Comparison of ENCODE assay signal across 15 cellular contexts in genomic region chr2:66331176-66331575, GRCh38.
A peak's percentile ranks its signal among the peaks of the same experiment; 100 is the strongest.
DNase-seq lines count a peak whose midpoint lies in the region; TF ChIP-seq lines count a peak whose summit lies in the region.
"Had no signal": no experiment of that assay in that cellular context is flagged by ENCODE, and none has a peak within 500 bp of the region (broad histone marks: within the 10 kb centered on the region; RNA-seq: fewer than 3 reads in every experiment).

No MANE protein-coding gene starts in this region.

- no peak for TF ChIP-seq EP300 in suprapubic skin (IDR thresholded peaks at IDR 0.05)

- H2AFZ ChIP-seq in neural progenitor cell (replicated peaks), result no peak overlapping the region

- TF ChIP-seq CTCF in neural progenitor cell (IDR thresholded peaks at IDR 0.05) (no peak), GM10266 (IDR thresholded peaks at IDR 0.05; ENCODE audit: control insufficient read depth, insufficient read depth, low read depth, missing control alignments) (no peak), suprapubic skin (IDR thresholded peaks at IDR 0.05) (no peak)

- DNase-seq in RPMI8226, result peak; percentile 36
- no peak for DNase-seq in neural progenitor cell (ENCODE audit: low spot score)
- DNase-seq in GM10266 (ENCODE audit: extremely low spot score), result no peak
- DNase-seq in putamen (ENCODE audit: low spot score), result no peak
- no peak for DNase-seq in suprapubic skin (ENCODE audit: low spot score in 2 of 2)
- DNase-seq: Caco-2; CD4-positive, CD25-positive, alpha-beta regulatory T cell; CD8-positive, alpha-beta T cell; DMS153; EL; GDM1; H7; HCEC 1CT had no signal

- H3K4me1 ChIP-seq in neural progenitor cell, result peaks cover 22% of the 10 kb centered on the region
- H3K4me1 ChIP-seq in suprapubic skin, result peaks cover 9% of the 10 kb centered on the region
- H3K4me1 ChIP-seq: Caco-2 had no signal

- H4K20me1 ChIP-seq in neural progenitor cell (ENCODE audit: low read depth), result no peaks in the 10 kb centered on the region

- H3K9me3 ChIP-seq in KOPT-K1 (ENCODE audit: insufficient read depth, low read length, poor library complexity, severe bottlenecking) (peaks cover 7% of the 10 kb centered on the region), neural progenitor cell (ENCODE audit: low read depth) (no peaks in the 10 kb centered on the region), suprapubic skin (no peaks in the 10 kb centered on the region)
- H3K9me3 ChIP-seq: Caco-2 had no signal

- no peak overlapping the region for H3K9ac ChIP-seq in neural progenitor cell

- no peaks in the 10 kb centered on the region for H3F3A ChIP-seq in neural progenitor cell (ENCODE audit: low read depth)

- WGBS in suprapubic skin, result 85% methylated on average over 5 of the region's 5 CpGs

- H3K27me3 Mint-ChIP-seq in neural progenitor cell (ENCODE audit: insufficient read depth, low read depth), result no peaks in the 10 kb centered on the region
- H3K27me3 Mint-ChIP-seq: CD4-positive, CD25-positive, alpha-beta regulatory T cell had no signal

- no peaks in the 10 kb centered on the region for H3K9me3 Mint-ChIP-seq in neural progenitor cell
- H3K9me3 Mint-ChIP-seq: CD8-positive, alpha-beta T cell had no signal

- TF ChIP-seq POLR2A in suprapubic skin (IDR thresholded peaks at IDR 0.05), result no peak

- no peaks in the 10 kb centered on the region for H3K27me3 ChIP-seq in neural progenitor cell
- no peaks in the 10 kb centered on the region for H3K27me3 ChIP-seq in suprapubic skin

- no peak overlapping the region for H3K4me2 ChIP-seq in neural progenitor cell

- H3K79me2 ChIP-seq in neural progenitor cell (ENCODE audit: low read depth), result no peaks in the 10 kb centered on the region

- H3K27ac ChIP-seq in KOPT-K1 (ENCODE audit: low read depth, low read length, poor library complexity, severe bottlenecking) (peak overlapping the region; percentile 53), neural progenitor cell (no peak overlapping the region), suprapubic skin (no peak overlapping the region)
- H3K27ac ChIP-seq: C4-2B had no signal

- peak overlapping the region; percentile 28 for H3K27ac Mint-ChIP-seq in neural progenitor cell
- H3K27ac Mint-ChIP-seq: CD8-positive, alpha-beta T cell had no signal

- H3K4me3 ChIP-seq in neural progenitor cell, result no peak overlapping the region
- H3K4me3 ChIP-seq in suprapubic skin, result no peak overlapping the region

- peaks cover 25% of the 10 kb centered on the region for H3K4me1 Mint-ChIP-seq in neural progenitor cell
- H3K4me1 Mint-ChIP-seq: CD4-positive, CD25-positive, alpha-beta regulatory T cell had no signal

- H3K4me3 Mint-ChIP-seq in neural progenitor cell, result no peak overlapping the region
- H3K4me3 Mint-ChIP-seq: CD4-positive, CD25-positive, alpha-beta regulatory T cell; CD8-positive, alpha-beta T cell had no signal

- no peaks in the 10 kb centered on the region for H3K36me3 ChIP-seq in KOPT-K1 (ENCODE audit: insufficient read depth, low read length)
- H3K36me3 ChIP-seq in neural progenitor cell, result no peaks in the 10 kb centered on the region
- no peaks in the 10 kb centered on the region for H3K36me3 ChIP-seq in suprapubic skin

- H3K36me3 Mint-ChIP-seq in neural progenitor cell, result no peaks in the 10 kb centered on the region
- H3K36me3 Mint-ChIP-seq: CD4-positive, CD25-positive, alpha-beta regulatory T cell; CD8-positive, alpha-beta T cell had no signal
